ENCODE assay signal across 30 cellular contexts in the genomic region with DNA sequence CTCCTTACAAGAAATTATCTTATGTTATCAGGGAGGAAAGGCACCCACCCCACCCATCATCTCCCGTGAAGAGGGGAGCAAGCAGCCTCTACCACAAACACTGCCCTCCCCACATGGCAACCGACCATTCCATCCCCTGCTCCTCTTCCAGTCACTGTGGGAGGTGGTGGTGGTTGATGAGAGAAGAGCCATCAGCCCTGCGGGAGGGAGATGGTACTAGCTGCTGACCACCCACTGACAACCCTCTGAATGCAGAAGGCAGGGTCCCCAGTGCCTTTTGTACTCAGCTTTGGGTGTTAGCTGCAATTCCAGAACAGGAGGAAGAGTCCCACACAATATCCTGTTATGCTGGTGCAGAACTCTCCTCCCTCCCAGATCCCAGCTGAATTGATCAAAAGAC. TPM values are rescaled to one million over a fixed set of nuclear protein-coding genes. Genes with fewer than 3 reads are reported as not detected.
"Had no signal": no experiment of that assay in that cellular context is flagged by ENCODE, and none has a peak within 500 bp of the region (broad histone marks: within the 10 kb centered on the region; RNA-seq: fewer than 3 reads in every experiment).

No MANE protein-coding gene starts in this region.

- H3K9me3 ChIP-seq: esophagus squamous epithelium, left lung, prostate gland, right atrium auricular region, thoracic aorta, upper lobe of left lung had no signal

- H3K27ac ChIP-seq: coronary artery, esophagus squamous epithelium, heart right ventricle, left lung, parathyroid adenoma, prostate gland, right atrium auricular region, thoracic aorta, tibial nerve, upper lobe of left lung had no signal

- H3K27me3 ChIP-seq: heart right ventricle, right atrium auricular region, tibial nerve, upper lobe of left lung had no signal

- ATAC-seq: effector memory CD8-positive, alpha-beta T cell; left cardiac atrium; left lung; natural killer cell; sciatic nerve; stimulated activated memory B cell treated with anti-CD40 and anti-IgM and Interleukin-4, amounts not matched to agents 10 μg/mL and 1 μg/mL and 100 μg/mL, for 72 hours; stimulated activated naive CD8-positive, alpha-beta T cell treated with anti-CD3 and anti-CD28 coated beads, Interleukin-15, Interleukin-2, amounts not matched to agents 100 U/mL and 50 U/mL, for 24 hours had no signal

- H3K9ac ChIP-seq: parathyroid adenoma had no signal

- H3K4me2 ChIP-seq: smooth muscle cell had no signal

- H3K4me1 ChIP-seq: parathyroid adenoma, prostate gland, upper lobe of left lung had no signal

- H3K36me3 ChIP-seq: esophagus squamous epithelium, heart right ventricle, left lung, prostate gland, right atrium auricular region, thoracic aorta, tibial nerve, upper lobe of left lung had no signal

- DNase-seq: dermis blood vessel endothelial cell; effector memory CD8-positive, alpha-beta T cell; erythroblast; esophagus squamous epithelium; foreskin melanocyte; glutamatergic neuron; heart right ventricle; hippocampal formation; left cardiac atrium; left lung; mammary epithelial cell; natural killer cell; stimulated activated CD4-positive, alpha-beta T cell treated with anti-CD3 and anti-CD28 coated beads, Interleukin-2, amount 100 ng/mL, for 24 hours; stimulated activated CD4-positive, alpha-beta T cell treated with anti-CD3 and anti-CD28 coated beads, Interleukin-4, amount 100 ng/mL, for 24 hours; stimulated activated naive CD8-positive, alpha-beta T cell treated with anti-CD3 and anti-CD28 coated beads, Interleukin-15, Interleukin-2, amounts not matched to agents 100 U/mL and 50 U/mL, for 24 hours; upper lobe of left lung had no signal

- H3K4me3 ChIP-seq: coronary artery, esophagus squamous epithelium, heart right ventricle, left lung, prostate gland, right atrium auricular region, smooth muscle cell, thoracic aorta, tibial nerve, upper lobe of left lung had no signal

RNA-seq across cellular contexts. Expression of a gene that starts 37.5 kb away (rescaled TPM):
- total RNA-seq: dermis blood vessel endothelial cell, esophagus squamous epithelium, heart right ventricle, kidney epithelial cell, left cardiac atrium, left lung, lower leg skin, mammary epithelial cell, mesenteric fat pad, natural killer cell, neural crest cell, osteoblast, right atrium auricular region, sciatic nerve, smooth muscle cell, thoracic aorta, tibial nerve, upper lobe of left lung had no signal
- polyA plus RNA-seq: heart right ventricle, mammary epithelial cell, smooth muscle cell had no signal
